13 cellular contexts compared by ENCODE assay signal in the genomic region with DNA sequence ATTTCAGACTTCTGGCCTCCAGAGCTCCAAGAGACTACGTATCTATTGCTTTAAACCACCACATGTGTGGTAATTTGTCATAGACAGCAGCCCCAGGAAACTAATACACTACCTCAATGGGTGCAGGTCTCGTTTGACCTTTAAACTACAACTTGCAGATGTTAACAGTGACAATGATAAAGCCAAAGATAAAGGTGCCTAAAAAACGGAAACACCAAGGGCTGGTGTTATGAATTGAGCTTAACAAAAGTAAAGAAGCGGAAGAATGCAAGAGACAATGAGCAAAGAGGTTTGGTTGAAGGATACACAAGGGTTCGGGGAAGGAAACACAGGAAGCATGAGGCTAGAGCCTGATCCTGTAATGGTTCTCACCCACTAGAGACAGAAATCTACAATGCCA. TPM values are rescaled to one million over a fixed set of nuclear protein-coding genes. Genes with fewer than 3 reads are reported as not detected.
A peak's percentile ranks its signal among the peaks of the same experiment; 100 is the strongest.
DNase-seq lines count a peak whose midpoint lies in the region; ATAC-seq and TF ChIP-seq lines count a peak whose summit lies in the region.
"Had no signal": no experiment of that assay in that cellular context is flagged by ENCODE, and none has a peak within 500 bp of the region (broad histone marks: within the 10 kb centered on the region; RNA-seq: fewer than 3 reads in every experiment).

No MANE protein-coding gene starts in this region.

- peaks cover 47% of the 10 kb centered on the region for H3K36me3 Mint-ChIP-seq in activated CD4-positive, alpha-beta T cell treated with anti-CD3 and anti-CD28 coated beads, Interleukin-2, amount 10 ng/mL, durations not matched to agents 7 days and 5 days (ENCODE audit: low read depth)
- peaks cover 11% of the 10 kb centered on the region for H3K36me3 Mint-ChIP-seq in activated naive CD8-positive, alpha-beta T cell
- peaks cover 47% of the 10 kb centered on the region for H3K36me3 Mint-ChIP-seq in stimulated activated effector memory CD8-positive, alpha-beta T cell treated with anti-CD3 and anti-CD28 coated beads, Interleukin-12 subunit alpha, Interleukin-12 subunit beta, amount 100 ng/mL, for 72 hours
- H3K36me3 Mint-ChIP-seq: neural progenitor cell had no signal

- H3K4me3 ChIP-seq in Jurkat, Clone E6-1 (ENCODE audit: low read length): no peak overlapping the region; the same call in 1 of the 2 replicates
- H3K4me3 ChIP-seq in coronary artery: no peak overlapping the region
- H3K4me3 ChIP-seq: ascending aorta, neural progenitor cell, upper lobe of right lung had no signal

- H3K4me3 Mint-ChIP-seq in activated CD4-positive, alpha-beta T cell treated with anti-CD3 and anti-CD28 coated beads, Interleukin-2, amount 10 ng/mL, durations not matched to agents 7 days and 5 days: peak overlapping the region; percentile 2
- peak overlapping the region; percentile 44 for H3K4me3 Mint-ChIP-seq in activated naive CD8-positive, alpha-beta T cell
- H3K4me3 Mint-ChIP-seq in stimulated activated effector memory CD8-positive, alpha-beta T cell treated with anti-CD3 and anti-CD28 coated beads, Interleukin-12 subunit alpha, Interleukin-12 subunit beta, amount 100 ng/mL, for 72 hours: no peak overlapping the region
- H3K4me3 Mint-ChIP-seq: activated B cell treated with CpG ODN at 0.5 μM for 24 hours, neural progenitor cell had no signal

- peaks cover 54% of the 10 kb centered on the region for H3K4me1 Mint-ChIP-seq in activated CD4-positive, alpha-beta T cell treated with anti-CD3 and anti-CD28 coated beads, Interleukin-2, amount 10 ng/mL, durations not matched to agents 7 days and 5 days
- H3K4me1 Mint-ChIP-seq in activated naive CD8-positive, alpha-beta T cell (ENCODE audit: low read depth): peaks cover 66% of the 10 kb centered on the region
- peaks cover 40% of the 10 kb centered on the region for H3K4me1 Mint-ChIP-seq in stimulated activated effector memory CD8-positive, alpha-beta T cell treated with anti-CD3 and anti-CD28 coated beads, Interleukin-12 subunit alpha, Interleukin-12 subunit beta, amount 100 ng/mL, for 72 hours
- H3K4me1 Mint-ChIP-seq: neural progenitor cell had no signal

- peaks cover 2% of the 10 kb centered on the region for H3K9me3 Mint-ChIP-seq in activated CD4-positive, alpha-beta T cell treated with anti-CD3 and anti-CD28 coated beads, Interleukin-2, amount 10 ng/mL, durations not matched to agents 7 days and 5 days
- H3K9me3 Mint-ChIP-seq in activated naive CD8-positive, alpha-beta T cell (ENCODE audit: low read depth): no peaks in the 10 kb centered on the region
- no peaks in the 10 kb centered on the region for H3K9me3 Mint-ChIP-seq in stimulated activated effector memory CD8-positive, alpha-beta T cell treated with anti-CD3 and anti-CD28 coated beads, Interleukin-12 subunit alpha, Interleukin-12 subunit beta, amount 100 ng/mL, for 72 hours
- H3K9me3 Mint-ChIP-seq: activated B cell treated with CpG ODN at 0.5 μM for 24 hours, neural progenitor cell had no signal

- peak overlapping the region; percentile 72 for H3K27ac Mint-ChIP-seq in activated CD4-positive, alpha-beta T cell treated with anti-CD3 and anti-CD28 coated beads, Interleukin-2, amount 10 ng/mL, durations not matched to agents 7 days and 5 days
- H3K27ac Mint-ChIP-seq in activated naive CD8-positive, alpha-beta T cell: peak overlapping the region; percentile 55
- H3K27ac Mint-ChIP-seq in stimulated activated effector memory CD8-positive, alpha-beta T cell treated with anti-CD3 and anti-CD28 coated beads, Interleukin-12 subunit alpha, Interleukin-12 subunit beta, amount 100 ng/mL, for 72 hours: no peak overlapping the region
- H3K27ac Mint-ChIP-seq: neural progenitor cell had no signal

- in situ Hi-C loops in ACHN (cut with HindIII; ENCODE audit: low pct_ligation_motif_present, low pct_unique_long_range_greater_than_20kb, low sequenced_read_pairs): no loop called here

- no peak for TF ChIP-seq CTCF in coronary artery (IDR thresholded peaks at IDR 0.05)

- DNase-seq in activated CD4-positive, alpha-beta T cell treated with anti-CD3 and anti-CD28 coated beads, Interleukin-2, amount 10 ng/mL, durations not matched to agents 7 days and 5 days: peak; percentile 17
- DNase-seq in activated CD4-positive, alpha-beta T cell treated with anti-CD3 and anti-CD28 coated beads, Interleukin-2, amount 50 U/mL, for 1 hour: no peak
- DNase-seq in Jurkat, Clone E6-1 (ENCODE audit: low read depth, low spot score): peak; percentile 89
- DNase-seq in stimulated activated effector memory CD8-positive, alpha-beta T cell treated with anti-CD3 and anti-CD28 coated beads, Interleukin-12 subunit alpha, Interleukin-12 subunit beta, amount 100 ng/mL, for 72 hours (ENCODE audit: low spot score in 2 of 2): no peak
- DNase-seq in ACHN (no peak), coronary artery (ENCODE audit: low spot score) (no peak)
- DNase-seq: activated B cell treated with CpG ODN at 0.5 μM for 24 hours, NCI-H187, upper lobe of right lung had no signal

- peak; percentile 89 for ATAC-seq in stimulated activated effector memory CD8-positive, alpha-beta T cell treated with anti-CD3 and anti-CD28 coated beads, Interleukin-12 subunit alpha, Interleukin-12 subunit beta, amount 100 ng/mL, for 72 hours
- no peak for ATAC-seq in HG02759 (IDR thresholded peaks at IDR 0.05; ENCODE audit: unreplicated experiment)
- ATAC-seq: upper lobe of right lung had no signal

- no peak overlapping the region for H3K27ac ChIP-seq in coronary artery
- H3K27ac ChIP-seq: neural progenitor cell, upper lobe of right lung had no signal

- CTCF ChIA-PET in activated CD4-positive, alpha-beta T cell treated with anti-CD3 and anti-CD28 coated beads, Interleukin-2, amount 10 ng/mL, durations not matched to agents 7 days and 5 days (lab: Charles Lee): interaction anchor here (1.2 kb wide), 1 partner anchor 15 kb away, joined by 6 read pairs; no protein-coding TSS in a partner anchor

- POLR2A ChIA-PET in activated CD4-positive, alpha-beta T cell treated with anti-CD3 and anti-CD28 coated beads, Interleukin-2, amount 10 ng/mL, durations not matched to agents 7 days and 5 days (lab: Charles Lee): interaction anchor here (0.6 kb wide), 1 partner anchor 23 kb away, joined by 3 read pairs; no protein-coding TSS in a partner anchor

- H3K27me3 Mint-ChIP-seq in activated CD4-positive, alpha-beta T cell treated with anti-CD3 and anti-CD28 coated beads, Interleukin-2, amount 10 ng/mL, durations not matched to agents 7 days and 5 days: no peaks in the 10 kb centered on the region
- no peaks in the 10 kb centered on the region for H3K27me3 Mint-ChIP-seq in activated naive CD8-positive, alpha-beta T cell
- H3K27me3 Mint-ChIP-seq: activated B cell treated with CpG ODN at 0.5 μM for 24 hours had no signal

RNA-seq across cellular contexts. Expression of a gene that starts 50.8 kb away (rescaled TPM):
- total RNA-seq in activated CD4-positive, alpha-beta T cell treated with anti-CD3 and anti-CD28 coated beads, Interleukin-2, amount 10 ng/mL, durations not matched to agents 7 days and 5 days: 10 to 100 TPM; 57.3 to 57.9 TPM
- 16.2 TPM for polyA plus RNA-seq in Jurkat, Clone E6-1 (2012; ENCODE audit: insufficient read depth, insufficient read length)

Comparison
In these comparisons a context has a peak if more than half of its experiments do, and no peak if none do; other contexts are left out.
1. DNase-seq: peak in activated CD4-positive, alpha-beta T cell treated with anti-CD3 and anti-CD28 coated beads, Interleukin-2, amount 10 ng/mL, durations not matched to agents 7 days and 5 days (single experiment) and Jurkat, Clone E6-1 (single experiment); none in activated CD4-positive, alpha-beta T cell treated with anti-CD3 and anti-CD28 coated beads, Interleukin-2, amount 50 U/mL, for 1 hour (single experiment), stimulated activated effector memory CD8-positive, alpha-beta T cell treated with anti-CD3 and anti-CD28 coated beads, Interleukin-12 subunit alpha, Interleukin-12 subunit beta, amount 100 ng/mL, for 72 hours (0 of 2), ACHN (single experiment) and coronary artery (single experiment).